In genomic region chr19:17997969-17998826, GRCh38 we compare ENCODE assay signal across 2 cellular contexts.
TF ChIP-seq lines count a peak whose summit lies in the region.

No MANE protein-coding gene starts in this region.

TF ChIP-seq in HEK293T, 16 proteins besides CTCF, POLR2A, EP300 and RAD21:
- no peak for TF ChIP-seq FOXM1 (IDR thresholded peaks at IDR 0.05; ENCODE audit: borderline replicate concordance)
- TF ChIP-seq ELF4 (IDR thresholded peaks at IDR 0.05): no peak
- TF ChIP-seq ARNT (IDR thresholded peaks at IDR 0.05): no peak
- no peak for TF ChIP-seq FOXA1 (IDR thresholded peaks at IDR 0.05)
- TF ChIP-seq NFRKB (IDR thresholded peaks at IDR 0.05): no peak
- TF ChIP-seq HDGF (IDR thresholded peaks at IDR 0.05; ENCODE audit: borderline replicate concordance): no peak
- no peak for TF ChIP-seq SP1 (IDR thresholded peaks at IDR 0.05)
- TF ChIP-seq L3MBTL2 (conservative IDR thresholded peaks at IDR 0.05): no peak
- TF ChIP-seq TARDBP (IDR thresholded peaks at IDR 0.05): no peak
- TF ChIP-seq BHLHE40 (IDR thresholded peaks at IDR 0.05; ENCODE audit: borderline replicate concordance): no peak
- TF ChIP-seq FOXK2 (IDR thresholded peaks at IDR 0.05): no peak
- no peak for TF ChIP-seq SUZ12 (IDR thresholded peaks at IDR 0.05)
- no peak for TF ChIP-seq CTBP1 (IDR thresholded peaks at IDR 0.05; ENCODE audit: borderline replicate concordance)
- TF ChIP-seq LEF1 (IDR thresholded peaks at IDR 0.05; ENCODE audit: borderline replicate concordance): no peak
- no peak for TF ChIP-seq ZNF384 (IDR thresholded peaks at IDR 0.05)

TF ChIP-seq in GM12878, 131 proteins besides CTCF, POLR2A, EP300 and RAD21:
- TF ChIP-seq LARP7 (IDR thresholded peaks at IDR 0.05) (no peak), PML (IDR thresholded peaks at IDR 0.05; ENCODE audit: low read length) (no peak), SKIL (IDR thresholded peaks at IDR 0.05; ENCODE audit: low read depth, poor library complexity, severe bottlenecking) (no peak), EED (IDR thresholded peaks at IDR 0.05; ENCODE audit: low read depth) (no peak), ZNF622 (IDR thresholded peaks at IDR 0.05) (no peak), PRDM15 (CRISPR knock-in tag; IDR thresholded peaks at IDR 0.05) (no peak)
